ENCODE assay signal across 1 cellular context in genomic region chr17:68331932-68332331, GRCh38.
A peak's percentile ranks its signal among the peaks of the same experiment; 100 is the strongest.
TF ChIP-seq lines count a peak whose summit lies in the region.

No MANE protein-coding gene starts in this region.

TF ChIP-seq in K562, 482 proteins besides CTCF, POLR2A, EP300 and RAD21 (continued from another document):
- TF ChIP-seq ZNF280A (IDR thresholded peaks at IDR 0.05; ENCODE audit: low read depth, partially characterized antibody) (peak; percentile 68), CBX3 (IDR thresholded peaks at IDR 0.05; ENCODE audit: borderline replicate concordance in 1 of 2, low read length in 2 of 2) (peak in 1 of 2 experiments; percentile 72; a peak in 2 of 3 replicates), CBX1 (IDR thresholded peaks at IDR 0.05; ENCODE audit: low read depth) (peak; percentile 51; the same call in 1 of the 2 replicates)
